ENCODE assay signal across 23 cellular contexts in genomic region chr16:50838165-50838564, GRCh38.
DNase-seq lines count a peak whose midpoint lies in the region; ATAC-seq and TF ChIP-seq lines count a peak whose summit lies in the region.
"Had no signal": no experiment of that assay in that cellular context is flagged by ENCODE, and none has a peak within 500 bp of the region (broad histone marks: within the 10 kb centered on the region; RNA-seq: fewer than 3 reads in every experiment).

No MANE protein-coding gene starts in this region.

- intact Hi-C loops in MCF 10A (cut with micrococcal nuclease): no loop called here
- intact Hi-C loops in breast epithelium (cut with DNase I; ENCODE audit: low total_unique reads): no loop called here
- intact Hi-C loops in mammary epithelial cell (cut with micrococcal nuclease): no loop called here

- peak; percentile 66 for DNase-seq in MCF 10A (ENCODE audit: unreplicated experiment)
- DNase-seq in breast epithelium (ENCODE audit: low spot score in 2 of 2): no peak
- peak; percentile 26 for DNase-seq in mammary epithelial cell
- peak; percentile 16 for DNase-seq in iris pigment epithelial cell (ENCODE audit: low read depth)
- DNase-seq in NCI-H2029 (lab: John Stamatoyannopoulos, UW): no peak
- no peak for DNase-seq in medulla oblongata (ENCODE audit: extremely low spot score)
- no peak for DNase-seq in NCI-H1092 treated with DMSO at 0.1 percent for 48 hours (lab: John Stamatoyannopoulos, UW)
- DNase-seq: activated naive CD4-positive, alpha-beta T cell treated with Interleukin-2 at 50 U/mL for 16 hours; activated T-cell treated with anti-CD3 and anti-CD28 coated beads, Interleukin-2, amount 50 U/mL, for 72 hours; BE2C; cerebellar nuclear complex; effector CD4-positive, alpha-beta T cell; HFFc6; MM.1S; NCI-H2171 treated with DMSO at 0.1 percent for 48 hours; NCI-H524; posterior cingulate gyrus; SJCRH30; T-helper 1 cell; upper lobe of left lung had no signal

- H3K27me3 ChIP-seq in breast epithelium (peaks cover 0 to 16% of the 10 kb centered on the region in 2 donors), mammary epithelial cell (ENCODE audit: insufficient read depth, low read length) (no peaks in the 10 kb centered on the region)
- H3K27me3 ChIP-seq: ascending aorta, BE2C, SJCRH30 had no signal

- ATAC-seq in GM19351 (IDR thresholded peaks at IDR 0.05; ENCODE audit: unreplicated experiment): no peak
- ATAC-seq: activated T-cell treated with anti-CD3 and anti-CD28 coated beads, Interleukin-2, amount 50 U/mL, for 72 hours had no signal

- TF ChIP-seq CTCF in MCF 10A (IDR thresholded peaks at IDR 0.05; ENCODE audit: unreplicated experiment) (no peak), breast epithelium (IDR thresholded peaks at IDR 0.05) (no peak), mammary epithelial cell (conservative IDR thresholded peaks at IDR 0.05 in 1 of 2, IDR thresholded peaks at IDR 0.05 in 1 of 2; ENCODE audit: extremely low read depth in 1 of 2, insufficient read depth in 1 of 2, low read depth in 1 of 2, low read length in 2 of 2) (no peak)

- H4K20me1 ChIP-seq in mammary epithelial cell (ENCODE audit: insufficient read depth, low read length): no peaks in the 10 kb centered on the region

- BruUV-seq in MCF 10A (replicated peaks; lab: Mats Ljungman, UMichigan) (no TSS peak), mammary epithelial cell (replicated peaks; lab: Mats Ljungman, UMichigan) (no TSS peak)

- no peak overlapping the region for H3K4me3 Mint-ChIP-seq in MCF 10A (ENCODE audit: unreplicated experiment)
- H3K4me3 Mint-ChIP-seq: activated T-cell treated with anti-CD3 and anti-CD28 coated beads, Interleukin-2, amount 50 U/mL, for 72 hours; HFFc6; neural crest cell had no signal

- no peak overlapping the region for H3K27ac Mint-ChIP-seq in MCF 10A (ENCODE audit: low read depth, unreplicated experiment)
- H3K27ac Mint-ChIP-seq: activated T-cell treated with anti-CD3 and anti-CD28 coated beads, Interleukin-2, amount 50 U/mL, for 72 hours; HFFc6 had no signal

- no peaks in the 10 kb centered on the region for H3K4me1 Mint-ChIP-seq in MCF 10A (ENCODE audit: insufficient read depth, unreplicated experiment)

- CTCF ChIA-PET in MCF 10A (lab: Yijun Ruan, JAX) (interaction anchor here (0.6 to 2.3 kb wide), 3 partner anchors 32 to 1089 kb away, joined by 3 to 9 read pairs (median 3); no protein-coding TSS in a partner anchor), mammary epithelial cell (lab: Charles Lee; ENCODE audit: low non-redundant PET) (no interaction called here)

- H3K4me1 ChIP-seq in breast epithelium (no peaks in the 10 kb centered on the region), mammary epithelial cell (ENCODE audit: insufficient read depth, low read length) (no peaks in the 10 kb centered on the region)
- H3K4me1 ChIP-seq: ascending aorta, BE2C, SJCRH30 had no signal

- TF ChIP-seq POLR2A in breast epithelium (IDR thresholded peaks at IDR 0.05): no peak

- no peak overlapping the region for H2AFZ ChIP-seq in mammary epithelial cell (ENCODE audit: low read depth, low read length)

- no peaks in the 10 kb centered on the region for H3K79me2 ChIP-seq in mammary epithelial cell (ENCODE audit: insufficient read depth, low read length)

- H3K9me3 ChIP-seq in breast epithelium (no peaks in the 10 kb centered on the region), mammary epithelial cell (replicated peaks; ENCODE audit: insufficient read depth, low read length) (no peaks in the 10 kb centered on the region)
- H3K9me3 ChIP-seq: ascending aorta, BE2C, SJCRH30, upper lobe of left lung had no signal

- dilution Hi-C loops in mammary epithelial cell (cut with HindIII; ENCODE audit: low sequenced_read_pairs): no loop called here

- no peaks in the 10 kb centered on the region for H3K27me3 Mint-ChIP-seq in MCF 10A (ENCODE audit: insufficient read depth, unreplicated experiment)

- H3K27ac ChIP-seq in breast epithelium (no peak overlapping the region), mammary epithelial cell (ENCODE audit: insufficient read depth, low read depth, low read length) (no peak overlapping the region)
- H3K27ac ChIP-seq: ascending aorta, SJCRH30, upper lobe of left lung had no signal

- H3K4me2 ChIP-seq in mammary epithelial cell (ENCODE audit: insufficient read depth, low read depth, low read length): no peak overlapping the region

- in situ Hi-C loops in mammary epithelial cell (cut with MboI; ENCODE audit: low sequenced_read_pairs in 2 of 2): no loop called here

- POLR2A ChIA-PET in MCF 10A (lab: Yijun Ruan, JAX): interaction anchor here (0.6 kb wide), 1 partner anchor 447 kb away, joined by 4 read pairs; no protein-coding TSS in a partner anchor

- peaks cover 6% of the 10 kb centered on the region for H3K9me3 Mint-ChIP-seq in MCF 10A (ENCODE audit: unreplicated experiment)
- H3K9me3 Mint-ChIP-seq: activated T-cell treated with anti-CD3 and anti-CD28 coated beads, Interleukin-2, amount 50 U/mL, for 72 hours; HFFc6 had no signal

- H3K4me3 ChIP-seq in breast epithelium (no peak overlapping the region), mammary epithelial cell (replicated peaks in 1 of 3; ENCODE audit: insufficient read depth in 1 of 3, low read depth in 2 of 3, low read length in 3 of 3) (no peak overlapping the region)
- H3K4me3 ChIP-seq: ascending aorta, SJCRH30, upper lobe of left lung had no signal

- H3K36me3 ChIP-seq in breast epithelium (no peaks in the 10 kb centered on the region), mammary epithelial cell (ENCODE audit: insufficient read depth, low read length) (no peaks in the 10 kb centered on the region)
- H3K36me3 ChIP-seq: ascending aorta, BE2C, SJCRH30, upper lobe of left lung had no signal

- no peaks in the 10 kb centered on the region for H3K36me3 Mint-ChIP-seq in MCF 10A (ENCODE audit: insufficient read depth, unreplicated experiment)

- no peak overlapping the region for H3K9ac ChIP-seq in mammary epithelial cell (ENCODE audit: insufficient read depth, low read length)

- WGBS in mammary epithelial cell (ENCODE audit: low coverage, missing lambda C conversion rate): 37% methylated on average over 2 of the region's 2 CpGs

Comparison
In these comparisons a context has a peak if more than half of its experiments do, and no peak if none do; other contexts are left out.
1. DNase-seq: peak in MCF 10A (single experiment), mammary epithelial cell (single experiment) and iris pigment epithelial cell (single experiment); none in breast epithelium (0 of 2), NCI-H2029 (single experiment), medulla oblongata (single experiment) and NCI-H1092 treated with DMSO at 0.1 percent for 48 hours (single experiment).